1 cellular context compared by ENCODE assay signal in the genomic region with DNA sequence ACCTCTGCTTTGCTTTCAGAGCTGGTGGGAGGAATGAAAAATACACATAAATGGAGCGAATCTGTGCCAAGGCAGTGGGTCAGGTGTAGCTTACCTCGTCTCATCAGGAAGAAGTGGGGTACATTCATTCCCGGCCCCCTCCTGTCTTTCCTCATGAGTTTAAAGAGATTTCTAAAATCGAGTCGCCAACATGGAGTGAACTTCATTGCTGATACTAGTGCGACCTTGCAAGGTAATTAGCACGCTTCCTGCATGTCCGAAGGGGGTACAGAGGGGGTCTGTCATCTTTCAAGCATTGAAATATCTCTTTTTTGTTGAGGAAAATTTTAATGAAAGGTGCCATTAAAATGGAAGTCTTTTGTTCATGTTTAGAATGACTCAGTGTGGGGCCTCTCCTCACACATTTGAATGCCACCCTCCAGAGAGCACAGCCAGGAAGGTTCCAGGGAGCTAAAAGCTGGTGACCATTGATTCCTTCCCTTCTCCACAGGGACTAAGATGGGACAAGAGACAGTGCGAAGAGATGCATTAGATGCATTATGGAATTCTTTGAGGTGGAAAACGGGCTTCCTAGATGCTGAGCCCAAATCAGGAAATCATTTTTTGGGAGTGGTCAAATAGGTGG.
TF ChIP-seq lines count a peak whose summit lies in the region.

No MANE protein-coding gene starts in this region.

TF ChIP-seq in neural cell, 6 proteins besides CTCF, POLR2A, EP300 and RAD21 (continued from another document):
- TF ChIP-seq, protein P1, sequence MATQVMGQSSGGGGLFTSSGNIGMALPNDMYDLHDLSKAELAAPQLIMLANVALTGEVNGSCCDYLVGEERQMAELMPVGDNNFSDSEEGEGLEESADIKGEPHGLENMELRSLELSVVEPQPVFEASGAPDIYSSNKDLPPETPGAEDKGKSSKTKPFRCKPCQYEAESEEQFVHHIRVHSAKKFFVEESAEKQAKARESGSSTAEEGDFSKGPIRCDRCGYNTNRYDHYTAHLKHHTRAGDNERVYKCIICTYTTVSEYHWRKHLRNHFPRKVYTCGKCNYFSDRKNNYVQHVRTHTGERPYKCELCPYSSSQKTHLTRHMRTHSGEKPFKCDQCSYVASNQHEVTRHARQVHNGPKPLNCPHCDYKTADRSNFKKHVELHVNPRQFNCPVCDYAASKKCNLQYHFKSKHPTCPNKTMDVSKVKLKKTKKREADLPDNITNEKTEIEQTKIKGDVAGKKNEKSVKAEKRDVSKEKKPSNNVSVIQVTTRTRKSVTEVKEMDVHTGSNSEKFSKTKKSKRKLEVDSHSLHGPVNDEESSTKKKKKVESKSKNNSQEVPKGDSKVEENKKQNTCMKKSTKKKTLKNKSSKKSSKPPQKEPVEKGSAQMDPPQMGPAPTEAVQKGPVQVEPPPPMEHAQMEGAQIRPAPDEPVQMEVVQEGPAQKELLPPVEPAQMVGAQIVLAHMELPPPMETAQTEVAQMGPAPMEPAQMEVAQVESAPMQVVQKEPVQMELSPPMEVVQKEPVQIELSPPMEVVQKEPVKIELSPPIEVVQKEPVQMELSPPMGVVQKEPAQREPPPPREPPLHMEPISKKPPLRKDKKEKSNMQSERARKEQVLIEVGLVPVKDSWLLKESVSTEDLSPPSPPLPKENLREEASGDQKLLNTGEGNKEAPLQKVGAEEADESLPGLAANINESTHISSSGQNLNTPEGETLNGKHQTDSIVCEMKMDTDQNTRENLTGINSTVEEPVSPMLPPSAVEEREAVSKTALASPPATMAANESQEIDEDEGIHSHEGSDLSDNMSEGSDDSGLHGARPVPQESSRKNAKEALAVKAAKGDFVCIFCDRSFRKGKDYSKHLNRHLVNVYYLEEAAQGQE (IDR thresholded peaks at IDR 0.05; ENCODE audit: borderline replicate concordance) = no peak
- no peak for TF ChIP-seq TAF1 (IDR thresholded peaks at IDR 0.05; ENCODE audit: low read depth)
- TF ChIP-seq EZH2 (IDR thresholded peaks at IDR 0.05; ENCODE audit: borderline replicate concordance, insufficient read depth, low read length, poor library complexity, severe bottlenecking) = no peak
- TF ChIP-seq MXI1 (conservative IDR thresholded peaks at IDR 0.05; ENCODE audit: poor library complexity, severe bottlenecking) = no peak
TF ChIP-seq in neural cell: peak in this region for 0.
